In genomic region chr2:168948621-168949212, GRCh38 we compare ENCODE assay signal across 1 cellular context.
TF ChIP-seq lines count a peak whose summit lies in the region.

No MANE protein-coding gene starts in this region.

TF ChIP-seq in GM12878, 131 proteins besides CTCF, POLR2A, EP300 and RAD21:
- no peak for TF ChIP-seq MYB (IDR thresholded peaks at IDR 0.05; ENCODE audit: borderline replicate concordance, low read depth, low read length)
- no peak for TF ChIP-seq USF2 (IDR thresholded peaks at IDR 0.05; ENCODE audit: borderline replicate concordance, low read depth, low read length)
- TF ChIP-seq KAT2A (conservative IDR thresholded peaks at IDR 0.05; ENCODE audit: control insufficient read depth, low read depth, low read length) = no peak
- TF ChIP-seq IKZF1 (conservative IDR thresholded peaks at IDR 0.05) = no peak
- TF ChIP-seq E2F8 (IDR thresholded peaks at IDR 0.05; ENCODE audit: low read depth, partially characterized antibody) = no peak
- TF ChIP-seq, protein P1, sequence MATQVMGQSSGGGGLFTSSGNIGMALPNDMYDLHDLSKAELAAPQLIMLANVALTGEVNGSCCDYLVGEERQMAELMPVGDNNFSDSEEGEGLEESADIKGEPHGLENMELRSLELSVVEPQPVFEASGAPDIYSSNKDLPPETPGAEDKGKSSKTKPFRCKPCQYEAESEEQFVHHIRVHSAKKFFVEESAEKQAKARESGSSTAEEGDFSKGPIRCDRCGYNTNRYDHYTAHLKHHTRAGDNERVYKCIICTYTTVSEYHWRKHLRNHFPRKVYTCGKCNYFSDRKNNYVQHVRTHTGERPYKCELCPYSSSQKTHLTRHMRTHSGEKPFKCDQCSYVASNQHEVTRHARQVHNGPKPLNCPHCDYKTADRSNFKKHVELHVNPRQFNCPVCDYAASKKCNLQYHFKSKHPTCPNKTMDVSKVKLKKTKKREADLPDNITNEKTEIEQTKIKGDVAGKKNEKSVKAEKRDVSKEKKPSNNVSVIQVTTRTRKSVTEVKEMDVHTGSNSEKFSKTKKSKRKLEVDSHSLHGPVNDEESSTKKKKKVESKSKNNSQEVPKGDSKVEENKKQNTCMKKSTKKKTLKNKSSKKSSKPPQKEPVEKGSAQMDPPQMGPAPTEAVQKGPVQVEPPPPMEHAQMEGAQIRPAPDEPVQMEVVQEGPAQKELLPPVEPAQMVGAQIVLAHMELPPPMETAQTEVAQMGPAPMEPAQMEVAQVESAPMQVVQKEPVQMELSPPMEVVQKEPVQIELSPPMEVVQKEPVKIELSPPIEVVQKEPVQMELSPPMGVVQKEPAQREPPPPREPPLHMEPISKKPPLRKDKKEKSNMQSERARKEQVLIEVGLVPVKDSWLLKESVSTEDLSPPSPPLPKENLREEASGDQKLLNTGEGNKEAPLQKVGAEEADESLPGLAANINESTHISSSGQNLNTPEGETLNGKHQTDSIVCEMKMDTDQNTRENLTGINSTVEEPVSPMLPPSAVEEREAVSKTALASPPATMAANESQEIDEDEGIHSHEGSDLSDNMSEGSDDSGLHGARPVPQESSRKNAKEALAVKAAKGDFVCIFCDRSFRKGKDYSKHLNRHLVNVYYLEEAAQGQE (IDR thresholded peaks at IDR 0.05; ENCODE audit: low read depth, low read length) = no peak
- no peak for TF ChIP-seq MTA3 (IDR thresholded peaks at IDR 0.05; ENCODE audit: borderline replicate concordance, low read length)
- no peak for TF ChIP-seq RELB (IDR thresholded peaks at IDR 0.05; ENCODE audit: low read depth)
- no peak for TF ChIP-seq TAF1 (IDR thresholded peaks at IDR 0.05; ENCODE audit: borderline replicate concordance, low read depth, low read length)
- TF ChIP-seq TCF12 (IDR thresholded peaks at IDR 0.05; ENCODE audit: low read depth, low read length) = no peak
- TF ChIP-seq, protein P2, sequence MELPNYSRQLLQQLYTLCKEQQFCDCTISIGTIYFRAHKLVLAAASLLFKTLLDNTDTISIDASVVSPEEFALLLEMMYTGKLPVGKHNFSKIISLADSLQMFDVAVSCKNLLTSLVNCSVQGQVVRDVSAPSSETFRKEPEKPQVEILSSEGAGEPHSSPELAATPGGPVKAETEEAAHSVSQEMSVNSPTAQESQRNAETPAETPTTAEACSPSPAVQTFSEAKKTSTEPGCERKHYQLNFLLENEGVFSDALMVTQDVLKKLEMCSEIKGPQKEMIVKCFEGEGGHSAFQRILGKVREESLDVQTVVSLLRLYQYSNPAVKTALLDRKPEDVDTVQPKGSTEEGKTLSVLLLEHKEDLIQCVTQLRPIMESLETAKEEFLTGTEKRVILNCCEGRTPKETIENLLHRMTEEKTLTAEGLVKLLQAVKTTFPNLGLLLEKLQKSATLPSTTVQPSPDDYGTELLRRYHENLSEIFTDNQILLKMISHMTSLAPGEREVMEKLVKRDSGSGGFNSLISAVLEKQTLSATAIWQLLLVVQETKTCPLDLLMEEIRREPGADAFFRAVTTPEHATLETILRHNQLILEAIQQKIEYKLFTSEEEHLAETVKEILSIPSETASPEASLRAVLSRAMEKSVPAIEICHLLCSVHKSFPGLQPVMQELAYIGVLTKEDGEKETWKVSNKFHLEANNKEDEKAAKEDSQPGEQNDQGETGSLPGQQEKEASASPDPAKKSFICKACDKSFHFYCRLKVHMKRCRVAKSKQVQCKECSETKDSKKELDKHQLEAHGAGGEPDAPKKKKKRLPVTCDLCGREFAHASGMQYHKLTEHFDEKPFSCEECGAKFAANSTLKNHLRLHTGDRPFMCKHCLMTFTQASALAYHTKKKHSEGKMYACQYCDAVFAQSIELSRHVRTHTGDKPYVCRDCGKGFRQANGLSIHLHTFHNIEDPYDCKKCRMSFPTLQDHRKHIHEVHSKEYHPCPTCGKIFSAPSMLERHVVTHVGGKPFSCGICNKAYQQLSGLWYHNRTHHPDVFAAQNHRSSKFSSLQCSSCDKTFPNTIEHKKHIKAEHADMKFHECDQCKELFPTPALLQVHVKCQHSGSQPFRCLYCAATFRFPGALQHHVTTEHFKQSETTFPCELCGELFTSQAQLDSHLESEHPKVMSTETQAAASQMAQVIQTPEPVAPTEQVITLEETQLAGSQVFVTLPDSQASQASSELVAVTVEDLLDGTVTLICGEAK (IDR thresholded peaks at IDR 0.05; ENCODE audit: borderline replicate concordance) = no peak
- no peak for TF ChIP-seq HDAC2 (IDR thresholded peaks at IDR 0.05)
- TF ChIP-seq KDM1A (IDR thresholded peaks at IDR 0.05; ENCODE audit: borderline replicate concordance) = no peak
- no peak for TF ChIP-seq TBL1XR1 (IDR thresholded peaks at IDR 0.05; ENCODE audit: low read depth, low read length)
- no peak for TF ChIP-seq E4F1 (IDR thresholded peaks at IDR 0.05; ENCODE audit: borderline replicate concordance, partially characterized antibody)
- TF ChIP-seq ZNF217 (IDR thresholded peaks at IDR 0.05) = no peak
- no peak for TF ChIP-seq YY1 (IDR thresholded peaks at IDR 0.05; ENCODE audit: low read depth, low read length)
- no peak for TF ChIP-seq BHLHE40 (IDR thresholded peaks at IDR 0.05; ENCODE audit: borderline replicate concordance in 1 of 2, low read depth in 2 of 2, low read length in 1 of 2)
- no peak for TF ChIP-seq CHD1 (IDR thresholded peaks at IDR 0.05; ENCODE audit: low read depth, low read length)
